ENCODE assay signal across 28 cellular contexts in the genomic region with DNA sequence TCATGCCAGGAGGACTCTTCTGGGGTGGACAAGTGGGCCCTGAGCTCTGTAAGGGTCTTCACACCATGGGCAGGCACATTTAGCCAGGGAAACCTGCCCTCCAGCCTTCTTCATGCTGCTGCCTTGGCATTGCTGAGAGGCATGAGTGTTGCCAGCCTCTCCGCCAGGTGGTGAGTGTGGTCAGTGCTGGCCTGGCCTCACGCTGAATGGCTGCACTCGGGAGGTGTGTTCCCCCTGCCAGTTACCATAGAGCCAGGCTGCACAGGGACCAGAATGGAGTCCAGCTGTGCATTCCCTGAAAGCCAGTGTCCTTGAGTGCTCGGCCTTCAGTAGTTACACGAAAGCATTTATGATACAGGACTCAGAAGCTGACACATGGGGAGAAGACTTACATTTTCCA.
DNase-seq lines count a peak whose midpoint lies in the region; ATAC-seq and TF ChIP-seq lines count a peak whose summit lies in the region.
"Had no signal": no experiment of that assay in that cellular context is flagged by ENCODE, and none has a peak within 500 bp of the region (broad histone marks: within the 10 kb centered on the region; RNA-seq: fewer than 3 reads in every experiment).

No MANE protein-coding gene starts in this region.

- H3K9me3 ChIP-seq in adrenal gland (replicated peaks in 1 of 3) (peaks cover 0 to 4% (median 0%) of the 10 kb centered on the region in 3 donors), right cardiac atrium (ENCODE audit: control insufficient read depth, low read length) (no peaks in the 10 kb centered on the region), aorta (ENCODE audit: control insufficient read depth, low read length) (no peaks in the 10 kb centered on the region), OCI-LY7 (ENCODE audit: low read length) (no peaks in the 10 kb centered on the region)
- H3K9me3 ChIP-seq: colonic mucosa, prostate gland, SJSA1, tibial nerve had no signal

- intact Hi-C loops in Right ventricle myocardium superior (cut with DNase I) = no loop called here
- intact Hi-C loops in cardiac septum (cut with DNase I) = no loop called here
- intact Hi-C loops in adrenal gland (cut with DNase I) = no loop called here
- intact Hi-C loops in right cardiac atrium (cut with DNase I) = no loop called here
- intact Hi-C loops in aorta (cut with DNase I) = no loop called here
- intact Hi-C loops in OCI-LY7 (cut with micrococcal nuclease; ENCODE audit: unreplicated experiment) = no loop called here

- H3K9me2 ChIP-seq in OCI-LY7 (ENCODE audit: insufficient read depth, low read length) = no peaks in the 10 kb centered on the region

- peak; percentile 55 for DNase-seq in Right ventricle myocardium superior
- no peak for DNase-seq in cardiac septum (ENCODE audit: low spot score)
- DNase-seq in adrenal gland = peak in 6 of 7 donors; percentile 34 to 74 (median 39)
- DNase-seq in right cardiac atrium = no peak
- DNase-seq in aorta = no peak
- no peak for DNase-seq in kidney tubule cell (ENCODE audit: low spot score)
- DNase-seq in OCI-LY7 (ENCODE audit: low spot score) = no peak
- DNase-seq: activated CD4-positive, alpha-beta T cell treated with anti-CD3 and anti-CD28 coated beads, Interleukin-2, amount 10 ng/mL, durations not matched to agents 7 days and 5 days; activated naive CD4-positive, alpha-beta T cell; activated T-cell treated with anti-CD3 and anti-CD28 coated beads, Interleukin-2, amount 50 U/mL, for 48 hours; AML-193; brain microvascular endothelial cell; CD4-positive, alpha-beta T cell; colonic mucosa; EL; GOT3; mesenchymal stem cell; NCI-H1436; NCI-H2107; NCI-H510A; stimulated activated CD8-positive, alpha-beta memory T cell treated with anti-CD3 and anti-CD28 coated beads, Interleukin-4, amount 100 ng/mL, for 48 hours; stimulated activated naive CD8-positive, alpha-beta T cell treated with anti-CD3 and anti-CD28 coated beads, Interleukin-15, amount 100 ng/mL, for 72 hours had no signal

- peaks cover 0 to 8% of the 10 kb centered on the region in 2 donors for H3K36me3 ChIP-seq in adrenal gland (replicated peaks in 1 of 2)
- H3K36me3 ChIP-seq in aorta (ENCODE audit: control insufficient read depth in 1 of 2, insufficient read depth in 2 of 2, low read length in 1 of 2) = peaks cover 0 to 6% of the 10 kb centered on the region in 2 donors
- H3K36me3 ChIP-seq in OCI-LY7 (ENCODE audit: insufficient read depth, low read length) = peaks cover 5% of the 10 kb centered on the region
- H3K36me3 ChIP-seq: brain microvascular endothelial cell, colonic mucosa, prostate gland had no signal

- no peaks in the 10 kb centered on the region for H4K20me1 ChIP-seq in OCI-LY7 (ENCODE audit: insufficient read depth, low read length)

- H3K27me3 ChIP-seq in adrenal gland = no peaks in the 10 kb centered on the region
- no peaks in the 10 kb centered on the region for H3K27me3 ChIP-seq in right cardiac atrium (ENCODE audit: control insufficient read depth, insufficient read depth)
- no peaks in the 10 kb centered on the region for H3K27me3 ChIP-seq in aorta (ENCODE audit: control insufficient read depth in 1 of 2, insufficient read depth in 2 of 2, low read length in 1 of 2)
- H3K27me3 ChIP-seq: brain microvascular endothelial cell, colonic mucosa, SJSA1, tibial nerve had no signal

- TF ChIP-seq CTCF in adrenal gland (IDR thresholded peaks at IDR 0.05) (peak in 1 of 6 experiments; percentile 16), OCI-LY7 (conservative IDR thresholded peaks at IDR 0.05; ENCODE audit: low read length) (no peak)

- H3K27ac ChIP-seq in adrenal gland (no peak overlapping the region), right cardiac atrium (ENCODE audit: low read length) (no peak overlapping the region), aorta (ENCODE audit: low read depth in 1 of 2, low read length in 2 of 2) (no peak overlapping the region), OCI-LY7 (ENCODE audit: low read depth, low read length, poor library complexity, severe bottlenecking) (no peak overlapping the region)
- H3K27ac ChIP-seq: brain microvascular endothelial cell, colonic mucosa, prostate gland, SJSA1, skin epidermis, tibial nerve had no signal

- no peak for TF ChIP-seq POLR2A in adrenal gland (IDR thresholded peaks at IDR 0.05)

- no peak overlapping the region for H3K4me3 ChIP-seq in adrenal gland
- no peak overlapping the region for H3K4me3 ChIP-seq in right cardiac atrium (ENCODE audit: low read length)
- H3K4me3 ChIP-seq in aorta (ENCODE audit: low read length in 2 of 2) = no peak overlapping the region
- no peak overlapping the region for H3K4me3 ChIP-seq in OCI-LY7 (ENCODE audit: low read depth, low read length, poor library complexity, severe bottlenecking)
- H3K4me3 ChIP-seq: colonic mucosa, K562, prostate gland, SJSA1, skin epidermis, tibial nerve had no signal

- H3K4me2 ChIP-seq in OCI-LY7 (ENCODE audit: low read length) = no peak overlapping the region

- H2AFZ ChIP-seq in OCI-LY7 (ENCODE audit: low read length) = no peak overlapping the region

- POLR2A ChIA-PET in OCI-LY7 (lab: Charles Lee) = no interaction called here

- BruUV-seq in OCI-LY7 (replicated peaks; lab: Mats Ljungman, UMichigan) = no TSS peak

- no peaks in the 10 kb centered on the region for H3K79me2 ChIP-seq in OCI-LY7 (ENCODE audit: insufficient read depth, low read depth, low read length)

- H3K4me1 ChIP-seq in adrenal gland (replicated peaks in 1 of 2) = peaks cover 0 to 6% of the 10 kb centered on the region in 2 donors
- H3K4me1 ChIP-seq in right cardiac atrium (ENCODE audit: control insufficient read depth, insufficient read depth, low read length) = no peaks in the 10 kb centered on the region
- no peaks in the 10 kb centered on the region for H3K4me1 ChIP-seq in aorta (ENCODE audit: control insufficient read depth in 1 of 2, insufficient read depth in 2 of 2, low read length in 2 of 2)
- peaks cover 11% of the 10 kb centered on the region for H3K4me1 ChIP-seq in OCI-LY7 (ENCODE audit: insufficient read depth, low read length, poor library complexity, severe bottlenecking)
- H3K4me1 ChIP-seq: colonic mucosa, prostate gland, SJSA1 had no signal

- CTCF ChIA-PET in OCI-LY7 (lab: Charles Lee; ENCODE audit: unreplicated experiment) = interaction anchor here (0.6 kb wide), 1 partner anchor 167 kb away, joined by 3 read pairs; no protein-coding TSS in a partner anchor

- WGBS in adrenal gland, 4 donors = 41 to 66% (median 54%) methylated on average over 4 to 5 of the region's 5 CpGs
- 81% methylated on average over 5 of the region's 5 CpGs for WGBS in right cardiac atrium
- WGBS in aorta, 2 donors = 80 to 85% methylated on average over 5 of the region's 5 CpGs

- ATAC-seq in Right ventricle myocardium superior (ENCODE audit: poor library complexity) (peak; percentile 95), right cardiac atrium (peak; percentile 62 to 78), aorta (ENCODE audit: low FRiP score) (peak; percentile 50), HG03378 (IDR thresholded peaks at IDR 0.05; ENCODE audit: unreplicated experiment) (no peak)
- ATAC-seq: K562; stimulated activated naive CD8-positive, alpha-beta T cell treated with anti-CD3 and anti-CD28 coated beads, Interleukin-15, amount 100 ng/mL, for 72 hours had no signal

Comparison
In these comparisons a context has a peak if more than half of its experiments do, and no peak if none do; other contexts are left out.
1. DNase-seq: peak in Right ventricle myocardium superior (single experiment) and adrenal gland (6 of 7); none in cardiac septum (single experiment), right cardiac atrium (0 of 3), aorta (0 of 2), kidney tubule cell (single experiment) and OCI-LY7 (single experiment).